13 cellular contexts compared by ENCODE assay signal in the genomic region with DNA sequence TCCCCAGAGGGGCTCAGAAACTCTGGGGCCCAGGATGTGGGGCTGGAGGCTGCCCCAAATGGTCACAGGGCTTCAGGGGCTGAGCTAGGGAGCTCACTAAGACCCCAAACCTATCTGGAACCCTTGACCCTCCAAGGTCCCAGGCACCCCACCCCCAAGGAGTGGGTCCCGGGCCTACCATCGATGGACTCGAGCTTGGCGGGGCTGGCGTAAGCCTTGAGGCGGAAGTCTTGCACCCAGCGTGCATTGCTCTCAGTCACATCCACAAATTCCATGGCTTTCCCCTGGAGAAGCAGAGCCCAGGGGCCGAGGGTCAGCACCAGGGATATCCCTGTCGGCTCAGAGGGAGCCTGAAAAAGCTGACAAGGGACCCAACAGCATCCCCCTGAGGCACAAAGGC. TPM values are rescaled to one million over a fixed set of nuclear protein-coding genes. Genes with fewer than 3 reads are reported as not detected.
"Had no signal": no experiment of that assay in that cellular context is flagged by ENCODE, and none has a peak within 500 bp of the region (broad histone marks: within the 10 kb centered on the region; RNA-seq: fewer than 3 reads in every experiment).

No MANE protein-coding gene starts in this region.

- H3K27ac ChIP-seq: skin epidermis had no signal

- DNase-seq: activated CD4-positive, alpha-beta T cell treated with anti-CD3 and anti-CD28 coated beads, Interleukin-2, amount 50 U/mL, for 1 hour; activated naive CD4-positive, alpha-beta T cell; activated naive CD8-positive, alpha-beta T cell treated with anti-CD3 and anti-CD28 coated beads, Interleukin-2, amount 10 ng/mL, durations not matched to agents 7 days and 5 days; activated T-cell treated with anti-CD3 and anti-CD28 coated beads for 4 hours; naive B cell; stimulated activated CD4-positive, alpha-beta T cell treated with anti-CD3 and anti-CD28 coated beads, Interleukin-15, amount 100 ng/mL, for 24 hours; stimulated activated CD4-positive, alpha-beta T cell treated with anti-CD3 and anti-CD28 coated beads, Interleukin-4, amount 100 ng/mL, for 1 hour; stimulated activated naive B cell treated with anti-CD40 and anti-IgM and Interleukin-4, amounts not matched to agents 10 μg/mL and 1 μg/mL and 100 μg/mL, for 72 hours; T-helper 2 cell had no signal

- ATAC-seq: esophagus mucosa; stimulated activated naive B cell treated with anti-CD40 and anti-IgM and Interleukin-4, amounts not matched to agents 10 μg/mL and 1 μg/mL and 100 μg/mL, for 72 hours; WTC11 had no signal

- H3K4me3 ChIP-seq: skin epidermis had no signal

RNA-seq across cellular contexts. Expression of gene CEND1, which starts 16.1 kb away (rescaled TPM):
- total RNA-seq: esophagus mucosa, mononuclear cell had no signal
